Comparison of ENCODE assay signal across 28 cellular contexts in the genomic region with DNA sequence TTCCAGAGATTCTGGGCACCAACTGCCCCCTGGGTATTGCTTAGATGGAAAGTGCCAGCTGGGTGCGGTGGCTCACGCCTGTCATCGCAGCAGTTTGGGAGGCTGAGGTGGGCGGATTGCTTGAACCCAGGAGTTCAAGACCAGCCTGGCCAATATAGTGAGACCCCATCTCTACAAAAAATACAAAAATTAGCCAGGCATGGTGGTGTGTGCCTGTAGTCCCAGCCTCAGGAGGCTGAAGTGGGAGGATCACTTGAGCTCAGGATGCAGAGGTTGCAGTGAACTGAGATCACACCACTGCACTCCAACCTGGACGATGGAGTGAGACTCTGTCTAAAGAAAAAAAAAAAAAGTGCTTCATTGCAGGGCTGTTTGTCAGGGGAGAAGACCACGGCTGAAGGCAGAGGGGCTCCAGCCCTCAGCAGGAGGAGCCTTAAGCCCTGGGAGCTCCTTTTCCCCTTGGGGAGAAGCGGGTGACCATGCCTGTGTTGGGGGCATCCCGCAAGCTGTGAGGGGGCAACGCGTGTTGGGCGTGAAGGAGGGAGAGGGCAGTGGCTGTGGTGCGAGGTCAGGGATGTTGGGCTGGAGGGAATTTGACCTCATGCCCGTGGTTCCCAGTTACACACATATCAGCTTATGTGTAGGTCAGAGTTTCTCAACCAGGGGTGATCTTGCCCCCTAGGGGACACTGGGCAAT.
"Had no signal": no experiment of that assay in that cellular context is flagged by ENCODE, and none has a peak within 500 bp of the region (broad histone marks: within the 10 kb centered on the region; RNA-seq: fewer than 3 reads in every experiment).

No MANE protein-coding gene starts in this region.

- H3K27me3 ChIP-seq: dorsolateral prefrontal cortex, right lobe of liver, transverse colon, upper lobe of right lung, uterus had no signal

- H3K27me3 Mint-ChIP-seq: natural killer cell treated with Interleukin-12 subunit alpha and Interleukin-12 subunit beta and Interleukin-15 and Interleukin-18, amount 100 ng/mL, for 72 hours; progenitor cell of endocrine pancreas had no signal

- DNase-seq: effector CD4-positive, alpha-beta T cell; head of caudate nucleus; left ventricle myocardium superior; lower lobe of right lung; mucosa of descending colon; naive B cell; stimulated activated CD4-positive, alpha-beta T cell treated with anti-CD3 and anti-CD28 coated beads, Interleukin-12 subunit alpha, Interleukin-12 subunit beta, amount 100 ng/mL, for 4 hours; stimulated activated CD4-positive, alpha-beta T cell treated with anti-CD3 and anti-CD28 coated beads, Interleukin-1b, Interleukin-23, amount 100 ng/mL, for 48 hours; stimulated activated CD4-positive, alpha-beta T cell treated with anti-CD3 and anti-CD28 coated beads, Interleukin-4, amount 100 ng/mL, for 1 hour; stimulated activated CD8-positive, alpha-beta memory T cell treated with anti-CD3 and anti-CD28 coated beads, Interleukin-4, amount 100 ng/mL, for 48 hours; stimulated activated naive CD4-positive, alpha-beta T cell; stimulated activated naive CD8-positive, alpha-beta T cell treated with anti-CD3 and anti-CD28 coated beads, Interleukin-15, amount 100 ng/mL, for 72 hours; transverse colon; upper lobe of right lung; uterus had no signal

- FAIRE-seq: colon, frontal cortex, keratinocyte had no signal

- H3K27ac Mint-ChIP-seq: memory B cell; mesothelial cell of epicardium; naive B cell; natural killer cell treated with Interleukin-12 subunit alpha and Interleukin-12 subunit beta and Interleukin-15 and Interleukin-18, amount 100 ng/mL, for 72 hours; progenitor cell of endocrine pancreas; stimulated activated naive CD8-positive, alpha-beta T cell treated with anti-CD3 and anti-CD28 coated beads, Interleukin-15, amount 100 ng/mL, for 72 hours had no signal

- H3K27ac ChIP-seq: lower lobe of right lung, neutrophil, parathyroid adenoma, right lobe of liver, suprapubic skin, transverse colon, upper lobe of right lung, uterus had no signal

- ATAC-seq: left ventricle myocardium superior; lower lobe of right lung; mucosa of descending colon; natural killer cell treated with Interleukin-12 subunit alpha and Interleukin-12 subunit beta and Interleukin-15 and Interleukin-18, amount 100 ng/mL, for 72 hours; right lobe of liver; stimulated activated naive CD8-positive, alpha-beta T cell treated with anti-CD3 and anti-CD28 coated beads, Interleukin-15, amount 100 ng/mL, for 72 hours; upper lobe of right lung had no signal

- H2AFZ ChIP-seq: parathyroid adenoma had no signal

- H3K79me2 ChIP-seq: parathyroid adenoma had no signal

- H3K4me3 Mint-ChIP-seq: memory B cell; mesothelial cell of epicardium; natural killer cell treated with Interleukin-12 subunit alpha and Interleukin-12 subunit beta and Interleukin-15 and Interleukin-18, amount 100 ng/mL, for 72 hours; stimulated activated naive CD8-positive, alpha-beta T cell treated with anti-CD3 and anti-CD28 coated beads, Interleukin-15, amount 100 ng/mL, for 72 hours had no signal

- H3K4me1 ChIP-seq: parathyroid adenoma, right lobe of liver, suprapubic skin, transverse colon, uterus had no signal

- H3K4me2 ChIP-seq: smooth muscle cell had no signal

- H3K9me3 Mint-ChIP-seq: memory B cell; mesothelial cell of epicardium; natural killer cell treated with Interleukin-12 subunit alpha and Interleukin-12 subunit beta and Interleukin-15 and Interleukin-18, amount 100 ng/mL, for 72 hours; stimulated activated naive CD8-positive, alpha-beta T cell treated with anti-CD3 and anti-CD28 coated beads, Interleukin-15, amount 100 ng/mL, for 72 hours had no signal

- H3K9ac ChIP-seq: parathyroid adenoma had no signal

- H3K9me3 ChIP-seq: mucosa of descending colon, neutrophil, right lobe of liver, suprapubic skin, transverse colon, upper lobe of right lung, uterus had no signal

- H3K4me3 ChIP-seq: dorsolateral prefrontal cortex, lower lobe of right lung, mucosa of descending colon, right lobe of liver, smooth muscle cell, suprapubic skin, transverse colon, upper lobe of right lung, uterus had no signal

- H3K36me3 ChIP-seq: lower lobe of right lung, neutrophil, right lobe of liver, suprapubic skin, transverse colon, upper lobe of right lung, uterus had no signal

- H3K4me1 Mint-ChIP-seq: memory B cell; naive B cell; stimulated activated naive CD8-positive, alpha-beta T cell treated with anti-CD3 and anti-CD28 coated beads, Interleukin-15, amount 100 ng/mL, for 72 hours had no signal

- H3K36me3 Mint-ChIP-seq: memory B cell; mesothelial cell of epicardium; naive B cell; natural killer cell treated with Interleukin-12 subunit alpha and Interleukin-12 subunit beta and Interleukin-15 and Interleukin-18, amount 100 ng/mL, for 72 hours had no signal
